ENCODE assay signal across 1 cellular context in genomic region chr2:160816916-160817315, GRCh38.
TF ChIP-seq lines count a peak whose summit lies in the region.

No MANE protein-coding gene starts in this region.

TF ChIP-seq in GM12878, 131 proteins besides CTCF, POLR2A, EP300 and RAD21 (continued from another document):
- TF ChIP-seq ZBED1 (IDR thresholded peaks at IDR 0.05; ENCODE audit: borderline replicate concordance) (no peak), PRDM15 (CRISPR knock-in tag; IDR thresholded peaks at IDR 0.05) (no peak), ZNF687 (IDR thresholded peaks at IDR 0.05) (no peak), ZZZ3 (IDR thresholded peaks at IDR 0.05; ENCODE audit: control insufficient read depth, insufficient read length, low read depth) (no peak), CBX3 (IDR thresholded peaks at IDR 0.05; ENCODE audit: borderline replicate concordance, low read depth) (no peak), ZBTB40 (IDR thresholded peaks at IDR 0.05; ENCODE audit: borderline replicate concordance) (no peak)
